8 cellular contexts compared by ENCODE assay signal in genomic region chr12:48956279-48957140, GRCh38. TPM values are rescaled to one million over a fixed set of nuclear protein-coding genes. Genes with fewer than 3 reads are reported as not detected.
DNase-seq lines count a peak whose midpoint lies in the region; ATAC-seq, FAIRE-seq and TF ChIP-seq lines count a peak whose summit lies in the region.

No MANE protein-coding gene starts in this region.

- H3K4me2 ChIP-seq in MM.1S (ENCODE audit: low read depth, low read length) (peak overlapping the region; percentile 85), keratinocyte (ENCODE audit: control insufficient read depth, extremely low read depth, insufficient read depth, low read depth, low read length) (peak overlapping the region; percentile 73)

- peaks cover 8% of the 10 kb centered on the region for H3K36me3 ChIP-seq in CD8-positive, alpha-beta memory T cell (ENCODE audit: insufficient read depth, low read length)
- no peaks in the 10 kb centered on the region for H3K36me3 ChIP-seq in MM.1S (replicated peaks; ENCODE audit: insufficient read depth, low read length)
- peaks cover 16 to 25% of the 10 kb centered on the region in 2 experiments for H3K36me3 ChIP-seq in keratinocyte (ENCODE audit: control insufficient read depth in 2 of 2, extremely low read depth in 1 of 2, insufficient read depth in 2 of 2, low read length in 2 of 2)

- peaks cover 33% of the 10 kb centered on the region for H3K4me1 ChIP-seq in CD8-positive, alpha-beta memory T cell (ENCODE audit: insufficient read depth, low read length)
- H3K4me1 ChIP-seq in MM.1S (ENCODE audit: low read length): peaks cover 15% of the 10 kb centered on the region
- H3K4me1 ChIP-seq in keratinocyte (ENCODE audit: control insufficient read depth, extremely low read depth, insufficient read depth, low read length): peaks cover 12% of the 10 kb centered on the region

- H4K20me1 ChIP-seq in MM.1S (ENCODE audit: insufficient read depth, low read length) (no peaks in the 10 kb centered on the region), keratinocyte (ENCODE audit: control insufficient read depth, extremely low read depth, insufficient read depth, low read length) (peaks cover 9% of the 10 kb centered on the region)

- CTCF ChIA-PET in CD8-positive, alpha-beta memory T cell (lab: Charles Lee): interaction anchor here (0.6 to 4.3 kb wide), 12 partner anchors 13 to 103 kb away, joined by 3 to 50 read pairs (median 6); partner anchors contain the start of genes FKBP11 and WNT1

- no peaks in the 10 kb centered on the region for H3K9me3 Mint-ChIP-seq in CD8-positive, alpha-beta memory T cell

- no peaks in the 10 kb centered on the region for H3K9me1 ChIP-seq in keratinocyte (ENCODE audit: control insufficient read depth, extremely low read depth, insufficient read depth, low read length)

- peak overlapping the region; percentile 94 for H2AFZ ChIP-seq in MM.1S (ENCODE audit: low read length)
- H2AFZ ChIP-seq in keratinocyte (ENCODE audit: control insufficient read depth, low read length): peak overlapping the region; percentile 74

- peak; percentile 10 for ATAC-seq in GM19455 (IDR thresholded peaks at IDR 0.05; ENCODE audit: unreplicated experiment)
- no peak for ATAC-seq in HG03139 (IDR thresholded peaks at IDR 0.05; ENCODE audit: unreplicated experiment)

- peak overlapping the region; percentile 84 for H3K27ac ChIP-seq in CD8-positive, alpha-beta memory T cell (ENCODE audit: low read depth, low read length)
- no peak overlapping the region for H3K27ac ChIP-seq in MM.1S (ENCODE audit: low read length)
- H3K27ac ChIP-seq in cingulate gyrus (ENCODE audit: low read depth, low read length): peak overlapping the region; percentile 84
- H3K27ac ChIP-seq in keratinocyte (ENCODE audit: control insufficient read depth, insufficient read depth, low read length): peak overlapping the region; percentile 63
- peak overlapping the region; percentile 70 to 96 (median 91) for H3K27ac ChIP-seq in skin epidermis

- POLR2A ChIA-PET in CD8-positive, alpha-beta memory T cell (lab: Charles Lee): interaction anchor here (1.0 to 1.4 kb wide), 8 partner anchors 18 to 174 kb away, joined by 3 to 18 read pairs (median 4); partner anchors contain the start of genes DDX23, FKBP11, LMBR1L and TUBA1B

- dilution Hi-C loops in keratinocyte (cut with MboI; ENCODE audit: extremely low pct_ligation_motif_present, low sequenced_read_pairs): no loop called here

- H3F3A ChIP-seq in MM.1S (ENCODE audit: insufficient read depth, low read length): no peaks in the 10 kb centered on the region; the same call in 1 of the 2 replicates

- peak overlapping the region; percentile 83 for H3K4me3 ChIP-seq in CD8-positive, alpha-beta memory T cell (ENCODE audit: low read length)
- H3K4me3 ChIP-seq in MM.1S (ENCODE audit: low read length) (peak overlapping the region; percentile 95), keratinocyte (ENCODE audit: control insufficient read depth in 2 of 3, extremely low read depth in 1 of 3, insufficient read depth in 2 of 3, low read depth in 1 of 3, low read length in 3 of 3) (peak overlapping the region; percentile 82 to 95 (median 87)), skin epidermis (peak overlapping the region; percentile 68 to 99 (median 90))

- H3K9me3 ChIP-seq in CD8-positive, alpha-beta memory T cell (ENCODE audit: low read length): no peaks in the 10 kb centered on the region
- H3K9me3 ChIP-seq in MM.1S (replicated peaks; ENCODE audit: insufficient read depth, low read length): no peaks in the 10 kb centered on the region
- H3K9me3 ChIP-seq in keratinocyte (ENCODE audit: control insufficient read depth, low read depth, low read length): no peaks in the 10 kb centered on the region

- peak overlapping the region; percentile 52 to 97 (median 93) for H3K27ac Mint-ChIP-seq in CD8-positive, alpha-beta memory T cell

- peaks cover 37 to 61% (median 51%) of the 10 kb centered on the region in 3 donors for H3K4me1 Mint-ChIP-seq in CD8-positive, alpha-beta memory T cell

- peaks cover 0 to 26% (median 0%) of the 10 kb centered on the region in 3 donors for H3K36me3 Mint-ChIP-seq in CD8-positive, alpha-beta memory T cell

- H3K79me2 ChIP-seq in MM.1S (ENCODE audit: low read length) (peaks cover 51% of the 10 kb centered on the region), keratinocyte (ENCODE audit: control insufficient read depth, insufficient read depth, low read length) (peaks cover 55% of the 10 kb centered on the region)

- no peaks in the 10 kb centered on the region for H3K9me2 ChIP-seq in MM.1S (replicated peaks; ENCODE audit: insufficient read depth, low read length)

- FAIRE-seq in keratinocyte (lab: Jason Lieb, UNC): peak; percentile 46

- peak overlapping the region; percentile 93 to 99 (median 96) for H3K4me3 Mint-ChIP-seq in CD8-positive, alpha-beta memory T cell

- no peaks in the 10 kb centered on the region for H3K27me3 ChIP-seq in CD8-positive, alpha-beta memory T cell (ENCODE audit: insufficient read depth, low read length, poor library complexity, severe bottlenecking)
- H3K27me3 ChIP-seq in MM.1S (replicated peaks; ENCODE audit: insufficient read depth, low read length) (no peaks in the 10 kb centered on the region), keratinocyte (ENCODE audit: control insufficient read depth, extremely low read depth, insufficient read depth, low read length) (no peaks in the 10 kb centered on the region)

- H3K9ac ChIP-seq in MM.1S (ENCODE audit: low read length): peak overlapping the region; percentile 60
- peak overlapping the region; percentile 87 for H3K9ac ChIP-seq in keratinocyte (ENCODE audit: control insufficient read depth, extremely low read depth, insufficient read depth, low read length)

- peaks cover 0 to 6% of the 10 kb centered on the region in 2 donors for H3K27me3 Mint-ChIP-seq in CD8-positive, alpha-beta memory T cell

- DNase-seq in CD8-positive, alpha-beta memory T cell: peak in 3 of 5 donors; percentile 30 to 55 (median 33)
- DNase-seq in MM.1S: no peak
- peak; percentile 97 for DNase-seq in SK-N-DZ (ENCODE audit: low spot score)
- peak; percentile 73 for DNase-seq in keratinocyte (ENCODE audit: low read depth, low spot score)

- TF ChIP-seq CTCF in MM.1S (IDR thresholded peaks at IDR 0.05; ENCODE audit: low read length) (no peak; the same call in 1 of the 2 replicates), keratinocyte (optimal IDR thresholded peaks at IDR 0.05 in 1 of 3, IDR thresholded peaks at IDR 0.05 in 1 of 3, conservative IDR thresholded peaks at IDR 0.05 in 1 of 3; ENCODE audit: extremely low read depth in 1 of 3, insufficient read depth in 2 of 3, low read length in 3 of 3) (peak in 1 of 3 experiments; percentile 11)

RNA-seq across cellular contexts. Expression of gene ARF3, which starts 0.8 kb away (rescaled TPM):
- 10 to 100 TPM; 91.5 to 91.8 TPM for total RNA-seq in CD8-positive, alpha-beta memory T cell
- polyA plus RNA-seq in CD8-positive, alpha-beta memory T cell: 24.5 TPM
- polyA plus RNA-seq in SK-N-DZ (2014; cell fraction: cytosol; rRNA removed): 50.5 and 67.3 TPM in 2 replicates
- 28.8 and 38.4 TPM in 2 replicates for polyA plus RNA-seq in SK-N-DZ (2014; cell fraction: nucleus; rRNA removed)
- polyA plus RNA-seq in keratinocyte: 236 to 253 TPM (median 250 TPM) in 3 replicates
- polyA plus RNA-seq in keratinocyte (2011; ENCODE audit: low read depth): 62.2 TPM
- 324 and 334 TPM in 2 replicates for polyA plus RNA-seq in keratinocyte (2011; cell fraction: cytosol; rRNA removed)
- polyA plus RNA-seq in keratinocyte (2011; cell fraction: nucleus; rRNA removed): 324 and 330 TPM in 2 replicates
- 84.4 and 202 TPM in 2 replicates for polyA plus RNA-seq in keratinocyte (2012; ENCODE audit: low replicate concordance)
- polyA minus RNA-seq in keratinocyte: 192 to 243 TPM (median 216 TPM) in 3 replicates
- polyA minus RNA-seq in keratinocyte (2011; cell fraction: cytosol; rRNA and poly(A)+ RNA removed): 84.0 TPM
- 47.5 and 79.6 TPM in 2 replicates for polyA minus RNA-seq in keratinocyte (2011; cell fraction: nucleus; rRNA and poly(A)+ RNA removed)

RNA-seq across cellular contexts. Expression of gene WNT10B, which starts 15.0 kb away (rescaled TPM):
- total RNA-seq in CD8-positive, alpha-beta memory T cell: 1 to 10 TPM; 1.4 TPM
- 0.21 TPM for polyA plus RNA-seq in CD8-positive, alpha-beta memory T cell
- 0.07 TPM in 1 of 2 replicates, not detected in the other for polyA plus RNA-seq in SK-N-DZ (2014; cell fraction: cytosol; rRNA removed)
- 0.08 TPM in 1 of 2 replicates, not detected in the other for polyA plus RNA-seq in SK-N-DZ (2014; cell fraction: nucleus; rRNA removed)
- polyA plus RNA-seq in keratinocyte: 0.09 to 0.24 TPM (median 0.22 TPM) in 3 replicates
- polyA plus RNA-seq in keratinocyte (2011; ENCODE audit: low read depth): not detected
- polyA plus RNA-seq in keratinocyte (2011; cell fraction: cytosol; rRNA removed): 0.13 and 0.16 TPM in 2 replicates
- polyA plus RNA-seq in keratinocyte (2011; cell fraction: nucleus; rRNA removed): 0.41 and 0.46 TPM in 2 replicates
- 0.17 and 0.39 TPM in 2 replicates for polyA plus RNA-seq in keratinocyte (2012; ENCODE audit: low replicate concordance)
- 0.13 TPM in 1 of 3 replicates, not detected in the others for polyA minus RNA-seq in keratinocyte
- not detected for polyA minus RNA-seq in keratinocyte (2011; cell fraction: cytosol; rRNA and poly(A)+ RNA removed)
- polyA minus RNA-seq in keratinocyte (2011; cell fraction: nucleus; rRNA and poly(A)+ RNA removed): 0.31 TPM in 1 of 2 replicates, not detected in the other

RNA-seq across cellular contexts. Expression of gene WNT1, which starts 21.6 kb away (rescaled TPM):
- total RNA-seq in CD8-positive, alpha-beta memory T cell: not detected
- 2.3 TPM for polyA plus RNA-seq in CD8-positive, alpha-beta memory T cell
- not detected in 2 replicates for polyA plus RNA-seq in SK-N-DZ (2014; cell fraction: cytosol; rRNA removed)
- polyA plus RNA-seq in SK-N-DZ (2014; cell fraction: nucleus; rRNA removed): not detected in 2 replicates
- polyA plus RNA-seq in keratinocyte: not detected in 3 replicates
- polyA plus RNA-seq in keratinocyte (2011; ENCODE audit: low read depth): not detected
- not detected in 2 replicates for polyA plus RNA-seq in keratinocyte (2011; cell fraction: cytosol; rRNA removed)
- polyA plus RNA-seq in keratinocyte (2011; cell fraction: nucleus; rRNA removed): not detected in 2 replicates
- not detected in 2 replicates for polyA plus RNA-seq in keratinocyte (2012; ENCODE audit: low replicate concordance)
- not detected in 3 replicates for polyA minus RNA-seq in keratinocyte
- polyA minus RNA-seq in keratinocyte (2011; cell fraction: cytosol; rRNA and poly(A)+ RNA removed): not detected
- not detected in 2 replicates for polyA minus RNA-seq in keratinocyte (2011; cell fraction: nucleus; rRNA and poly(A)+ RNA removed)

RNA-seq across cellular contexts. Expression of gene FKBP11, which starts 31.2 kb away (rescaled TPM):
- 100 to 1,000 TPM in 1 of 2 experiments, 10 to 100 TPM in 1; 98.3 to 103 TPM for total RNA-seq in CD8-positive, alpha-beta memory T cell
- 238 TPM for polyA plus RNA-seq in CD8-positive, alpha-beta memory T cell
- polyA plus RNA-seq in SK-N-DZ (2014; cell fraction: cytosol; rRNA removed): 4.9 and 8.8 TPM in 2 replicates
- 23.0 and 35.3 TPM in 2 replicates for polyA plus RNA-seq in SK-N-DZ (2014; cell fraction: nucleus; rRNA removed)
- polyA plus RNA-seq in keratinocyte: 9.5 to 18.4 TPM (median 18.1 TPM) in 3 replicates
- polyA plus RNA-seq in keratinocyte (2011; ENCODE audit: low read depth): 2.2 TPM
- 7.9 and 8.1 TPM in 2 replicates for polyA plus RNA-seq in keratinocyte (2011; cell fraction: cytosol; rRNA removed)
- polyA plus RNA-seq in keratinocyte (2011; cell fraction: nucleus; rRNA removed): 32.7 and 35.4 TPM in 2 replicates
- 6.2 and 26.8 TPM in 2 replicates for polyA plus RNA-seq in keratinocyte (2012; ENCODE audit: low replicate concordance)
- polyA minus RNA-seq in keratinocyte: 10.0 to 16.9 TPM (median 10.5 TPM) in 3 replicates
- polyA minus RNA-seq in keratinocyte (2011; cell fraction: cytosol; rRNA and poly(A)+ RNA removed): 13.8 TPM
- 10.6 and 11.1 TPM in 2 replicates for polyA minus RNA-seq in keratinocyte (2011; cell fraction: nucleus; rRNA and poly(A)+ RNA removed)

RNA-seq across cellular contexts. Expression of gene DDN, which starts 42.7 kb away (rescaled TPM):
- total RNA-seq in CD8-positive, alpha-beta memory T cell: under 1 TPM; 0.33 to 0.39 TPM
- polyA plus RNA-seq in CD8-positive, alpha-beta memory T cell: not detected
- polyA plus RNA-seq in SK-N-DZ (2014; cell fraction: cytosol; rRNA removed): 3.6 and 4.4 TPM in 2 replicates
- 6.4 and 11.4 TPM in 2 replicates for polyA plus RNA-seq in SK-N-DZ (2014; cell fraction: nucleus; rRNA removed)
- 0.09 to 0.17 TPM (median 0.10 TPM) in 3 replicates for polyA plus RNA-seq in keratinocyte
- not detected for polyA plus RNA-seq in keratinocyte (2011; ENCODE audit: low read depth)
- not detected in 2 replicates for polyA plus RNA-seq in keratinocyte (2011; cell fraction: cytosol; rRNA removed)
- polyA plus RNA-seq in keratinocyte (2011; cell fraction: nucleus; rRNA removed): 0.24 and 0.39 TPM in 2 replicates
- 0.08 and 0.13 TPM in 2 replicates for polyA plus RNA-seq in keratinocyte (2012; ENCODE audit: low replicate concordance)
- polyA minus RNA-seq in keratinocyte: 0.06 TPM in 1 of 3 replicates, not detected in the others
- polyA minus RNA-seq in keratinocyte (2011; cell fraction: cytosol; rRNA and poly(A)+ RNA removed): not detected
- 0.21 TPM in 1 of 2 replicates, not detected in the other for polyA minus RNA-seq in keratinocyte (2011; cell fraction: nucleus; rRNA and poly(A)+ RNA removed)
